9 cellular contexts compared by ENCODE assay signal in genomic region chr1:248807067-248807737, GRCh38. TPM values are rescaled to one million over a fixed set of nuclear protein-coding genes. Genes with fewer than 3 reads are reported as not detected.
DNase-seq lines count a peak whose midpoint lies in the region; ATAC-seq and TF ChIP-seq lines count a peak whose summit lies in the region.
"Had no signal": no experiment of that assay in that cellular context is flagged by ENCODE, and none has a peak within 500 bp of the region (broad histone marks: within the 10 kb centered on the region; RNA-seq: fewer than 3 reads in every experiment).

No MANE protein-coding gene starts in this region.

- no peak overlapping the region for H2BK120ac ChIP-seq in neuronal stem cell (ENCODE audit: low read depth, low read length)

- no peak overlapping the region for H4K91ac ChIP-seq in neuronal stem cell (ENCODE audit: low read depth, low read length, poor library complexity)

- no peaks in the 10 kb centered on the region for H3K4me1 ChIP-seq in neuronal stem cell (ENCODE audit: control insufficient read depth in 2 of 2, insufficient read depth in 1 of 2, low read depth in 1 of 2, low read length in 2 of 2)
- H3K4me1 ChIP-seq in vagina = peaks cover 18% of the 10 kb centered on the region

- H3K18ac ChIP-seq in neuronal stem cell (ENCODE audit: low read length) = no peak overlapping the region

- no peak overlapping the region for H3K14ac ChIP-seq in neuronal stem cell (ENCODE audit: low read length)

- TF ChIP-seq POLR2A in vagina (IDR thresholded peaks at IDR 0.05) = no peak

- H3K9me3 ChIP-seq in neuronal stem cell (replicated peaks in 1 of 2; ENCODE audit: control insufficient read depth in 2 of 2, insufficient read depth in 1 of 2, low read depth in 1 of 2, low read length in 2 of 2) (peaks cover 0 to 2% of the 10 kb centered on the region in 2 donors), vagina (no peaks in the 10 kb centered on the region)

- no peaks in the 10 kb centered on the region for H3K79me1 ChIP-seq in neuronal stem cell (ENCODE audit: low read depth, low read length)

- H2BK15ac ChIP-seq in neuronal stem cell (ENCODE audit: low read length) = no peak overlapping the region

- intact Hi-C loops in vagina (cut with DNase I) = no loop called here

- H3K4me2 ChIP-seq in neuronal stem cell (ENCODE audit: insufficient read depth, low read length, poor library complexity, severe bottlenecking) = no peak overlapping the region

- H3K23ac ChIP-seq in neuronal stem cell (ENCODE audit: low read depth, low read length, poor library complexity) = no peak overlapping the region

- WGBS in neuronal stem cell (ENCODE audit: extremely low coverage in 2 of 2, insufficient read length in 2 of 2, insufficient replicate concordance in 1 of 2), 2 donors = no CpG with 5 or more reads among the region's 15 CpGs

- H3K4me3 ChIP-seq in fibroblast of mammary gland (ENCODE audit: control insufficient read depth, low read depth, low read length) = no peak overlapping the region
- no peak overlapping the region for H3K4me3 ChIP-seq in neuronal stem cell (ENCODE audit: low read length in 2 of 2)
- H3K4me3 ChIP-seq in vagina = no peak overlapping the region

- H3K4ac ChIP-seq in neuronal stem cell (ENCODE audit: low read length) = no peak overlapping the region

- H2AFZ ChIP-seq in neuronal stem cell (ENCODE audit: low read length) = no peak overlapping the region

- no peak overlapping the region for H3K27ac ChIP-seq in neuronal stem cell (replicated peaks; ENCODE audit: low read length)
- no peak overlapping the region for H3K27ac ChIP-seq in vagina

- peaks cover 12 to 15% of the 10 kb centered on the region in 2 donors for H3K36me3 ChIP-seq in neuronal stem cell (replicated peaks in 1 of 2; ENCODE audit: control insufficient read depth in 2 of 2, insufficient read depth in 2 of 2, low read length in 2 of 2)
- H3K36me3 ChIP-seq in vagina = no peaks in the 10 kb centered on the region

- TF ChIP-seq CTCF in fibroblast of mammary gland (conservative IDR thresholded peaks at IDR 0.05; ENCODE audit: control insufficient read depth, insufficient read depth, low read depth, low read length) = peak; percentile 77
- peak; percentile 41 to 64 (median 51) for TF ChIP-seq CTCF in vagina (IDR thresholded peaks at IDR 0.05)

- H3K27me3 ChIP-seq in neuronal stem cell (ENCODE audit: control insufficient read depth in 3 of 3, insufficient read depth in 3 of 3, low read depth in 1 of 3, low read length in 3 of 3) (peaks cover 0 to 1% (median 0%) of the 10 kb centered on the region in 3 experiments), vagina (no peaks in the 10 kb centered on the region)

- H4K8ac ChIP-seq in neuronal stem cell (ENCODE audit: low read depth, low read length) = no peak overlapping the region

- peak; percentile 63 for ATAC-seq in GM18502 (IDR thresholded peaks at IDR 0.05; ENCODE audit: poor library complexity, unreplicated experiment)
- peak; percentile 55 for ATAC-seq in HG02870 (IDR thresholded peaks at IDR 0.05; ENCODE audit: unreplicated experiment)

- no peak overlapping the region for H2AK5ac ChIP-seq in neuronal stem cell (ENCODE audit: low read depth, low read length)

- no peak overlapping the region for H2BK5ac ChIP-seq in neuronal stem cell (ENCODE audit: low read length)

- DNase-seq in AG08396 (ENCODE audit: low spot score) (peak; percentile 70), NCI-H69 (lab: John Stamatoyannopoulos, UW) (peak; percentile 64), fibroblast of mammary gland (ENCODE audit: low read depth) (peak; percentile 48), neuronal stem cell (ENCODE audit: low spot score) (peak; percentile 20), vagina (ENCODE audit: extremely low spot score in 2 of 2) (no peak)
- DNase-seq in activated CD8-positive, alpha-beta memory T cell treated with anti-CD3 and anti-CD28 coated beads, Interleukin-2, amount 50 U/mL, for 4 hours = peak; percentile 49

- no peak overlapping the region for H3K9ac ChIP-seq in neuronal stem cell (ENCODE audit: low read depth, low read length, poor library complexity)

- no peak overlapping the region for H2BK12ac ChIP-seq in neuronal stem cell (ENCODE audit: low read length)

RNA-seq across cellular contexts. Expression of gene SH3BP5L, which starts 18.5 kb away (rescaled TPM):
- 18.4 TPM for polyA plus RNA-seq in neuronal stem cell (2013, experiment 1 of 2)
- 18.3 TPM for polyA plus RNA-seq in neuronal stem cell (2013, experiment 2 of 2)
- total RNA-seq in vagina = 18.7 TPM

RNA-seq across cellular contexts. Expression of gene ZNF672, which starts 30.8 kb away (rescaled TPM):
- polyA plus RNA-seq in neuronal stem cell (2013, experiment 1 of 2) = 32.2 TPM
- polyA plus RNA-seq in neuronal stem cell (2013, experiment 2 of 2) = 32.8 TPM
- 44.9 TPM for total RNA-seq in vagina

RNA-seq across cellular contexts. Expression of gene LYPD8, which starts 51.6 kb away (rescaled TPM):
- not detected for polyA plus RNA-seq in neuronal stem cell (2013, experiment 1 of 2)
- polyA plus RNA-seq in neuronal stem cell (2013, experiment 2 of 2) = not detected
- total RNA-seq in vagina = not detected
- total RNA-seq: skeletal muscle tissue had no signal

RNA-seq across cellular contexts. Expression of gene ZNF692, which starts 51.7 kb away (rescaled TPM):
- polyA plus RNA-seq in neuronal stem cell (2013, experiment 1 of 2) = 43.3 TPM
- polyA plus RNA-seq in neuronal stem cell (2013, experiment 2 of 2) = 39.1 TPM
- total RNA-seq in vagina = 46.7 TPM

Comparison
In these comparisons a context has a peak if more than half of its experiments do, and no peak if none do; other contexts are left out.
1. DNase-seq: peak in AG08396 (single experiment), NCI-H69 (single experiment), activated CD8-positive, alpha-beta memory T cell treated with anti-CD3 and anti-CD28 coated beads, Interleukin-2, amount 50 U/mL, for 4 hours (single experiment), fibroblast of mammary gland (single experiment) and neuronal stem cell (single experiment); none in vagina (0 of 2).